Comparison of ENCODE assay signal across 12 cellular contexts in genomic region chr6:30500421-30501069, GRCh38. TPM values are rescaled to one million over a fixed set of nuclear protein-coding genes. Genes with fewer than 3 reads are reported as not detected.
DNase-seq lines count a peak whose midpoint lies in the region; ATAC-seq, FAIRE-seq and TF ChIP-seq lines count a peak whose summit lies in the region.
"Had no signal": no experiment of that assay in that cellular context is flagged by ENCODE, and none has a peak within 500 bp of the region (broad histone marks: within the 10 kb centered on the region; RNA-seq: fewer than 3 reads in every experiment).

No MANE protein-coding gene starts in this region.

- H4K20me1 ChIP-seq in Karpas-422 (ENCODE audit: insufficient read depth, low read depth, low read length) = no peaks in the 10 kb centered on the region

- no peaks in the 10 kb centered on the region for H3K36me3 ChIP-seq in Karpas-422 (ENCODE audit: insufficient read depth, low read length)

- H3K27ac Mint-ChIP-seq in T-helper 17 cell = peak overlapping the region; percentile 86
- peak overlapping the region; percentile 40 for H3K27ac Mint-ChIP-seq in stimulated activated effector memory CD8-positive, alpha-beta T cell treated with anti-CD3 and anti-CD28 coated beads, Interleukin-12 subunit alpha, Interleukin-12 subunit beta, amount 100 ng/mL, for 72 hours

- peaks cover 30% of the 10 kb centered on the region for H3K4me1 Mint-ChIP-seq in T-helper 17 cell
- peaks cover 39% of the 10 kb centered on the region for H3K4me1 Mint-ChIP-seq in stimulated activated effector memory CD8-positive, alpha-beta T cell treated with anti-CD3 and anti-CD28 coated beads, Interleukin-12 subunit alpha, Interleukin-12 subunit beta, amount 100 ng/mL, for 72 hours

- no peaks in the 10 kb centered on the region for H3K9me2 ChIP-seq in Karpas-422 (replicated peaks; ENCODE audit: insufficient read depth, low read length)

- no peaks in the 10 kb centered on the region for H3K9me3 Mint-ChIP-seq in stimulated activated effector memory CD8-positive, alpha-beta T cell treated with anti-CD3 and anti-CD28 coated beads, Interleukin-12 subunit alpha, Interleukin-12 subunit beta, amount 100 ng/mL, for 72 hours

- H3K27me3 Mint-ChIP-seq in T-helper 17 cell = no peaks in the 10 kb centered on the region

- H3K79me2 ChIP-seq in Karpas-422 (ENCODE audit: low read length) = no peaks in the 10 kb centered on the region

- H3K4me1 ChIP-seq in Karpas-422 (ENCODE audit: low read length) = peaks cover 7% of the 10 kb centered on the region
- H3K4me1 ChIP-seq: A549 had no signal

- ATAC-seq in T-helper 17 cell = peak; percentile 37
- ATAC-seq in stimulated activated effector memory CD8-positive, alpha-beta T cell treated with anti-CD3 and anti-CD28 coated beads, Interleukin-12 subunit alpha, Interleukin-12 subunit beta, amount 100 ng/mL, for 72 hours = peak; percentile 17
- ATAC-seq: A549 had no signal

- H3K9me3 ChIP-seq in T-helper 17 cell (ENCODE audit: control insufficient read depth, low read length, poor library complexity, severe bottlenecking) (no peaks in the 10 kb centered on the region), Karpas-422 (ENCODE audit: low read length) (no peaks in the 10 kb centered on the region)
- H3K9me3 ChIP-seq: A549 had no signal

- H3K27me3 ChIP-seq in Karpas-422 (ENCODE audit: low read length) = no peaks in the 10 kb centered on the region

- H3K9ac ChIP-seq in Karpas-422 (ENCODE audit: low read length) = no peak overlapping the region

- H3K36me3 Mint-ChIP-seq in T-helper 17 cell (ENCODE audit: low read depth) = no peaks in the 10 kb centered on the region
- H3K36me3 Mint-ChIP-seq in stimulated activated effector memory CD8-positive, alpha-beta T cell treated with anti-CD3 and anti-CD28 coated beads, Interleukin-12 subunit alpha, Interleukin-12 subunit beta, amount 100 ng/mL, for 72 hours = peaks cover 2% of the 10 kb centered on the region

- peak overlapping the region; percentile 76 for H3K4me3 Mint-ChIP-seq in T-helper 17 cell
- peak overlapping the region; percentile 51 for H3K4me3 Mint-ChIP-seq in stimulated activated effector memory CD8-positive, alpha-beta T cell treated with anti-CD3 and anti-CD28 coated beads, Interleukin-12 subunit alpha, Interleukin-12 subunit beta, amount 100 ng/mL, for 72 hours

- peak; percentile 54 for DNase-seq in NCI-H2171 treated with DMSO at 0.1 percent for 48 hours (lab: John Stamatoyannopoulos, UW)
- DNase-seq in NCI-H2171 (lab: John Stamatoyannopoulos, UW) = no peak
- no peak for DNase-seq in T-helper 17 cell
- DNase-seq in foreskin fibroblast = peak; percentile 59 to 61
- DNase-seq in stimulated activated effector memory CD8-positive, alpha-beta T cell treated with anti-CD3 and anti-CD28 coated beads, Interleukin-12 subunit alpha, Interleukin-12 subunit beta, amount 100 ng/mL, for 72 hours (ENCODE audit: low spot score in 2 of 2) = no peak
- DNase-seq in Karpas-422 = no peak
- DNase-seq in dedifferentiated amniotic fluid mesenchymal stem cell (ENCODE audit: extremely low spot score) = no peak
- no peak for DNase-seq in HTR-8/SVneo (ENCODE audit: insufficient read length, low spot score)
- DNase-seq: activated gamma-delta T cell treated with Interleukin-2 at 50 U/mL for 16 hours, kidney glomerular epithelial cell had no signal

- no peak for FAIRE-seq in HTR-8/SVneo (lab: Jason Lieb, UNC)
- FAIRE-seq: A549 had no signal

- H2AFZ ChIP-seq in Karpas-422 (ENCODE audit: low read length) = no peak overlapping the region

- no peak overlapping the region for H3K4me2 ChIP-seq in Karpas-422 (ENCODE audit: low read depth, low read length, poor library complexity, severe bottlenecking)
- H3K4me2 ChIP-seq: A549 had no signal

- no peak overlapping the region for H3K27ac ChIP-seq in Karpas-422 (ENCODE audit: low read length)
- H3K27ac ChIP-seq: A549, HL-60 had no signal

- no peak for TF ChIP-seq CTCF in foreskin fibroblast (IDR thresholded peaks at IDR 0.05; ENCODE audit: low read depth, low read length)

- H3K4me3 ChIP-seq in foreskin fibroblast (ENCODE audit: low read depth in 1 of 2, low read length in 2 of 2) (no peak overlapping the region), Karpas-422 (ENCODE audit: low read length) (no peak overlapping the region)
- H3K4me3 ChIP-seq: A549 had no signal

RNA-seq across cellular contexts. Expression of gene HLA-E, which starts 11.2 kb away (rescaled TPM):
- total RNA-seq in T-helper 17 cell = 1,000 to 10,000 TPM; 1,324 to 1,494 TPM
- total RNA-seq in Karpas-422 (2014; rRNA removed; shearing (Covaris generic); ENCODE audit: low replicate concordance) = 306 and 677 TPM in 2 replicates

RNA-seq across cellular contexts. Expression of gene GNL1, which starts 55.7 kb away (rescaled TPM):
- 100 to 1,000 TPM; 178 to 211 TPM for total RNA-seq in T-helper 17 cell
- total RNA-seq in Karpas-422 (2014; rRNA removed; shearing (Covaris generic); ENCODE audit: low replicate concordance) = 48.6 and 53.9 TPM in 2 replicates

RNA-seq across cellular contexts. Expression of gene PRR3, which starts 56.5 kb away (rescaled TPM):
- total RNA-seq in T-helper 17 cell = 10 to 100 TPM; 11.2 to 13.9 TPM
- 14.6 and 30.6 TPM in 2 replicates for total RNA-seq in Karpas-422 (2014; rRNA removed; shearing (Covaris generic); ENCODE audit: low replicate concordance)

Comparison
In these comparisons a context has a peak if more than half of its experiments do, and no peak if none do; other contexts are left out.
1. DNase-seq: peak in NCI-H2171 treated with DMSO at 0.1 percent for 48 hours (single experiment) and foreskin fibroblast (2 of 2); none in NCI-H2171 (single experiment), T-helper 17 cell (0 of 3), stimulated activated effector memory CD8-positive, alpha-beta T cell treated with anti-CD3 and anti-CD28 coated beads, Interleukin-12 subunit alpha, Interleukin-12 subunit beta, amount 100 ng/mL, for 72 hours (0 of 2), Karpas-422 (single experiment), dedifferentiated amniotic fluid mesenchymal stem cell (single experiment) and HTR-8/SVneo (single experiment).